ENCODE assay signal across 8 cellular contexts in genomic region chr9:132114102-132114707, GRCh38. TPM values are rescaled to one million over a fixed set of nuclear protein-coding genes. Genes with fewer than 3 reads are reported as not detected.
DNase-seq lines count a peak whose midpoint lies in the region; ATAC-seq and TF ChIP-seq lines count a peak whose summit lies in the region.

No MANE protein-coding gene starts in this region.

- no peak for TF ChIP-seq POLR2A in prostate gland (IDR thresholded peaks at IDR 0.05)

- DNase-seq in A673 (ENCODE audit: low spot score) = peak; percentile 53
- DNase-seq in KG1 (lab: John Stamatoyannopoulos, UW) = peak; percentile 4
- DNase-seq in activated T-cell treated with anti-CD3 and anti-CD28 coated beads, Interleukin-2, amount 50 U/mL, for 48 hours = peak; percentile 45 to 56
- peak in 41 of 42 donors; percentile 7 to 89 (median 67) for DNase-seq in head of caudate nucleus
- peak; percentile 42 for DNase-seq in prostate gland (ENCODE audit: low spot score)
- DNase-seq in glutamatergic neuron = no peak
- no peak for DNase-seq in WERI-Rb-1

- H3K4me3 ChIP-seq in A673 (ENCODE audit: low read depth, low read length, poor library complexity, severe bottlenecking) = no peak overlapping the region
- H3K4me3 ChIP-seq in prostate gland = no peak overlapping the region
- no peak overlapping the region for H3K4me3 ChIP-seq in WERI-Rb-1 (ENCODE audit: low read depth, low read length)

- no peaks in the 10 kb centered on the region for H3K9me3 Mint-ChIP-seq in glutamatergic neuron (ENCODE audit: unreplicated experiment)

- no peak overlapping the region for H3K27ac Mint-ChIP-seq in glutamatergic neuron (ENCODE audit: unreplicated experiment)

- H3K4me1 ChIP-seq in A673 (ENCODE audit: insufficient read depth, low read length, poor library complexity, severe bottlenecking) (no peaks in the 10 kb centered on the region), prostate gland (replicated peaks) (no peaks in the 10 kb centered on the region)

- H3K9me3 ChIP-seq in A673 (ENCODE audit: low read depth, low read length, poor library complexity, severe bottlenecking) = no peaks in the 10 kb centered on the region
- no peaks in the 10 kb centered on the region for H3K9me3 ChIP-seq in prostate gland
- H3K9me3 ChIP-seq in WERI-Rb-1 (ENCODE audit: severe bottlenecking) = no peaks in the 10 kb centered on the region

- no peaks in the 10 kb centered on the region for H3K36me3 Mint-ChIP-seq in glutamatergic neuron (ENCODE audit: unreplicated experiment)

- no TSS peak for BruUV-seq in A673 (replicated peaks; lab: Mats Ljungman, UMichigan)

- POLR2A ChIA-PET in A673 (lab: Charles Lee; ENCODE audit: low non-redundant PET) = no interaction called here

- CTCF ChIA-PET in A673 (lab: Charles Lee) = interaction anchor here (0.7 kb wide), 1 partner anchor 587 kb away, joined by 3 read pairs; no protein-coding TSS in a partner anchor

- H3K4me3 Mint-ChIP-seq in glutamatergic neuron (ENCODE audit: unreplicated experiment) = no peak overlapping the region

- TF ChIP-seq CTCF in A673 (conservative IDR thresholded peaks at IDR 0.05; ENCODE audit: low read depth, low read length) (no peak), prostate gland (IDR thresholded peaks at IDR 0.05) (no peak), glutamatergic neuron (IDR thresholded peaks at IDR 0.05; ENCODE audit: partially characterized antibody, unreplicated experiment) (no peak), WERI-Rb-1 (IDR thresholded peaks at IDR 0.05; ENCODE audit: low read depth, low read length) (no peak)

- H3K27me3 Mint-ChIP-seq in glutamatergic neuron (ENCODE audit: unreplicated experiment) = peaks cover 7% of the 10 kb centered on the region

- no peak for ATAC-seq in HG03139 (IDR thresholded peaks at IDR 0.05; ENCODE audit: unreplicated experiment)

- H3K27ac ChIP-seq in A673 (ENCODE audit: low read depth, low read length, poor library complexity, severe bottlenecking) = no peak overlapping the region
- no peak overlapping the region for H3K27ac ChIP-seq in prostate gland
- no peak overlapping the region for H3K27ac ChIP-seq in WERI-Rb-1

- peaks cover 7% of the 10 kb centered on the region for H3K4me1 Mint-ChIP-seq in glutamatergic neuron (ENCODE audit: low read depth, unreplicated experiment)

- H3K36me3 ChIP-seq in A673 (ENCODE audit: insufficient read depth, low read length, poor library complexity, severe bottlenecking) (no peaks in the 10 kb centered on the region), prostate gland (no peaks in the 10 kb centered on the region), WERI-Rb-1 (no peaks in the 10 kb centered on the region)

- 25% methylated on average over 18 of the region's 18 CpGs for WGBS in prostate gland

- H3K27me3 ChIP-seq in A673 (replicated peaks; ENCODE audit: insufficient read depth, low read depth, low read length, poor library complexity) (peaks cover 73% of the 10 kb centered on the region), prostate gland (replicated peaks; ENCODE audit: insufficient read depth) (no peaks in the 10 kb centered on the region), WERI-Rb-1 (ENCODE audit: insufficient read depth, low read depth, severe bottlenecking) (no peaks in the 10 kb centered on the region)

- intact Hi-C loops in A673 (cut with micrococcal nuclease; ENCODE audit: unreplicated experiment) (no loop called here), head of caudate nucleus (cut with DNase I) (no loop called here), prostate gland (cut with DNase I) (no loop called here)

RNA-seq across cellular contexts. Expression of gene MED27, which starts 34.5 kb away (rescaled TPM):
- total RNA-seq in A673 (2021) = 45.4 and 45.8 TPM in 2 replicates
- 10 to 100 TPM; 17.4 to 22.7 TPM for total RNA-seq in prostate gland
- 45.0 TPM for total RNA-seq in glutamatergic neuron (ENCODE audit: unreplicated experiment)

RNA-seq across cellular contexts. Expression of gene NTNG2, which starts 47.7 kb away (rescaled TPM):
- total RNA-seq in A673 (2021) (1.5 and 3.0 TPM in 2 replicates), prostate gland (10 to 100 TPM; 12.7 to 37.4 TPM), glutamatergic neuron (ENCODE audit: unreplicated experiment) (43.7 TPM)

Comparison
In these comparisons a context has a peak if more than half of its experiments do, and no peak if none do; other contexts are left out.
1. DNase-seq: peak in A673 (single experiment), KG1 (single experiment), activated T-cell treated with anti-CD3 and anti-CD28 coated beads, Interleukin-2, amount 50 U/mL, for 48 hours (2 of 2), head of caudate nucleus (41 of 42) and prostate gland (single experiment); none in glutamatergic neuron (single experiment) and WERI-Rb-1 (single experiment).